3 cellular contexts compared by ENCODE assay signal in genomic region chr1:244893836-244894235, GRCh38.
TF ChIP-seq lines count a peak whose summit lies in the region.

No MANE protein-coding gene starts in this region.

TF ChIP-seq in GM23338, 12 proteins besides CTCF, POLR2A, EP300 and RAD21 (continues in another document):
- no peak for TF ChIP-seq ZNF114 (CRISPR knock-in tag; IDR thresholded peaks at IDR 0.05)
- TF ChIP-seq, protein P1, sequence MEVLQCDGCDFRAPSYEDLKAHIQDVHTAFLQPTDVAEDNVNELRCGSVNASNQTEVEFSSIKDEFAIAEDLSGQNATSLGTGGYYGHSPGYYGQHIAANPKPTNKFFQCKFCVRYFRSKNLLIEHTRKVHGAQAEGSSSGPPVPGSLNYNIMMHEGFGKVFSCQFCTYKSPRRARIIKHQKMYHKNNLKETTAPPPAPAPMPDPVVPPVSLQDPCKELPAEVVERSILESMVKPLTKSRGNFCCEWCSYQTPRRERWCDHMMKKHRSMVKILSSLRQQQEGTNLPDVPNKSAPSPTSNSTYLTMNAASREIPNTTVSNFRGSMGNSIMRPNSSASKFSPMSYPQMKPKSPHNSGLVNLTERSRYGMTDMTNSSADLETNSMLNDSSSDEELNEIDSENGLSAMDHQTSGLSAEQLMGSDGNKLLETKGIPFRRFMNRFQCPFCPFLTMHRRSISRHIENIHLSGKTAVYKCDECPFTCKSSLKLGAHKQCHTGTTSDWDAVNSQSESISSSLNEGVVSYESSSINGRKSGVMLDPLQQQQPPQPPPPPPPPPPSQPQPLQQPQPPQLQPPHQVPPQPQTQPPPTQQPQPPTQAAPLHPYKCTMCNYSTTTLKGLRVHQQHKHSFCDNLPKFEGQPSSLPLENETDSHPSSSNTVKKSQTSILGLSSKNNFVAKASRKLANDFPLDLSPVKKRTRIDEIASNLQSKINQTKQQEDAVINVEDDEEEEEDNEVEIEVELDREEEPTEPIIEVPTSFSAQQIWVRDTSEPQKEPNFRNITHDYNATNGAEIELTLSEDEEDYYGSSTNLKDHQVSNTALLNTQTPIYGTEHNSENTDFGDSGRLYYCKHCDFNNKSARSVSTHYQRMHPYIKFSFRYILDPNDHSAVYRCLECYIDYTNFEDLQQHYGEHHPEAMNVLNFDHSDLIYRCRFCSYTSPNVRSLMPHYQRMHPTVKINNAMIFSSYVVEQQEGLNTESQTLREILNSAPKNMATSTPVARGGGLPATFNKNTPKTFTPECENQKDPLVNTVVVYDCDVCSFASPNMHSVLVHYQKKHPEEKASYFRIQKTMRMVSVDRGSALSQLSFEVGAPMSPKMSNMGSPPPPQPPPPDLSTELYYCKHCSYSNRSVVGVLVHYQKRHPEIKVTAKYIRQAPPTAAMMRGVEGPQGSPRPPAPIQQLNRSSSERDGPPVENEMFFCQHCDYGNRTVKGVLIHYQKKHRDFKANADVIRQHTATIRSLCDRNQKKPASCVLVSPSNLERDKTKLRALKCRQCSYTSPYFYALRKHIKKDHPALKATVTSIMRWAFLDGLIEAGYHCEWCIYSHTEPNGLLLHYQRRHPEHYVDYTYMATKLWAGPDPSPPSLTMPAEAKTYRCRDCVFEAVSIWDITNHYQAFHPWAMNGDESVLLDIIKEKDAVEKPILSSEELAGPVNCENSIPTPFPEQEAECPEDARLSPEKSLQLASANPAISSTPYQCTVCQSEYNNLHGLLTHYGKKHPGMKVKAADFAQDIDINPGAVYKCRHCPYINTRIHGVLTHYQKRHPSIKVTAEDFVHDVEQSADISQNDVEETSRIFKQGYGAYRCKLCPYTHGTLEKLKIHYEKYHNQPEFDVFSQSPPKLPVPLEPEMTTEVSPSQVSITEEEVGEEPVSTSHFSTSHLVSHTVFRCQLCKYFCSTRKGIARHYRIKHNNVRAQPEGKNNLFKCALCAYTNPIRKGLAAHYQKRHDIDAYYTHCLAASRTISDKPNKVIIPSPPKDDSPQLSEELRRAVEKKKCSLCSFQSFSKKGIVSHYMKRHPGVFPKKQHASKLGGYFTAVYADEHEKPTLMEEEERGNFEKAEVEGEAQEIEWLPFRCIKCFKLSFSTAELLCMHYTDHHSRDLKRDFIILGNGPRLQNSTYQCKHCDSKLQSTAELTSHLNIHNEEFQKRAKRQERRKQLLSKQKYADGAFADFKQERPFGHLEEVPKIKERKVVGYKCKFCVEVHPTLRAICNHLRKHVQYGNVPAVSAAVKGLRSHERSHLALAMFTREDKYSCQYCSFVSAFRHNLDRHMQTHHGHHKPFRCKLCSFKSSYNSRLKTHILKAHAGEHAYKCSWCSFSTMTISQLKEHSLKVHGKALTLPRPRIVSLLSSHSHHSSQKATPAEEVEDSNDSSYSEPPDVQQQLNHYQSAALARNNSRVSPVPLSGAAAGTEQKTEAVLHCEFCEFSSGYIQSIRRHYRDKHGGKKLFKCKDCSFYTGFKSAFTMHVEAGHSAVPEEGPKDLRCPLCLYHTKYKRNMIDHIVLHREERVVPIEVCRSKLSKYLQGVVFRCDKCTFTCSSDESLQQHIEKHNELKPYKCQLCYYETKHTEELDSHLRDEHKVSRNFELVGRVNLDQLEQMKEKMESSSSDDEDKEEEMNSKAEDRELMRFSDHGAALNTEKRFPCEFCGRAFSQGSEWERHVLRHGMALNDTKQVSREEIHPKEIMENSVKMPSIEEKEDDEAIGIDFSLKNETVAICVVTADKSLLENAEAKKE (CRISPR knock-in tag; IDR thresholded peaks at IDR 0.05): no peak
- TF ChIP-seq EZH2 (IDR thresholded peaks at IDR 0.05; ENCODE audit: low read depth, unreplicated experiment): no peak
- no peak for TF ChIP-seq ETS1 (IDR thresholded peaks at IDR 0.05)
- TF ChIP-seq NANOG (IDR thresholded peaks at IDR 0.05; ENCODE audit: borderline replicate concordance): no peak

TF ChIP-seq in K562, 482 proteins besides CTCF, POLR2A, EP300 and RAD21:
- TF ChIP-seq NKRF (IDR thresholded peaks at IDR 0.05; ENCODE audit: borderline replicate concordance) (0 out of 2 replicates have a peak, but pooled peaks have one; percentile 37), ATF1 (CRISPR knock-in tag; IDR thresholded peaks at IDR 0.05) (no peak), ATF1 (tag; IDR thresholded peaks at IDR 0.05) (peak; percentile 39; the same call in 1 of the 2 replicates), NFE2 (IDR thresholded peaks at IDR 0.05; ENCODE audit: low read depth) (no peak), CUX1 (CRISPR knock-in tag; IDR thresholded peaks at IDR 0.05) (no peak), CREM (IDR thresholded peaks at IDR 0.05; ENCODE audit: low read depth) (peak; percentile 75), CREB1 (IDR thresholded peaks at IDR 0.05) (peak; percentile 42; the same call in 1 of the 2 replicates), CREB1 (CRISPR knock-in tag; IDR thresholded peaks at IDR 0.05) (no peak), ZNF586 (CRISPR knock-in tag; conservative IDR thresholded peaks at IDR 0.05) (no peak)
- TF ChIP-seq, protein P2, sequence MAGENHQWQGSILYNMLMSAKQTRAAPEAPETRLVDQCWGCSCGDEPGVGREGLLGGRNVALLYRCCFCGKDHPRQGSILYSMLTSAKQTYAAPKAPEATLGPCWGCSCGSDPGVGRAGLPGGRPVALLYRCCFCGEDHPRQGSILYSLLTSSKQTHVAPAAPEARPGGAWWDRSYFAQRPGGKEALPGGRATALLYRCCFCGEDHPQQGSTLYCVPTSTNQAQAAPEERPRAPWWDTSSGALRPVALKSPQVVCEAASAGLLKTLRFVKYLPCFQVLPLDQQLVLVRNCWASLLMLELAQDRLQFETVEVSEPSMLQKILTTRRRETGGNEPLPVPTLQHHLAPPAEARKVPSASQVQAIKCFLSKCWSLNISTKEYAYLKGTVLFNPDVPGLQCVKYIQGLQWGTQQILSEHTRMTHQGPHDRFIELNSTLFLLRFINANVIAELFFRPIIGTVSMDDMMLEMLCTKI (IDR thresholded peaks at IDR 0.05; ENCODE audit: partially characterized antibody): no peak
TF ChIP-seq in K562: peak in this region for 4.

TF ChIP-seq in HepG2, 621 proteins besides CTCF, POLR2A, EP300 and RAD21:
- no peak for TF ChIP-seq ZNF839 (CRISPR knock-in tag; IDR thresholded peaks at IDR 0.05; ENCODE audit: borderline replicate concordance)
- no peak for TF ChIP-seq MEIS2 (CRISPR knock-in tag; IDR thresholded peaks at IDR 0.05)
- no peak for TF ChIP-seq GLI4 (CRISPR knock-in tag; IDR thresholded peaks at IDR 0.05; ENCODE audit: borderline replicate concordance)
- no peak for TF ChIP-seq AKAP8 (CRISPR knock-in tag; IDR thresholded peaks at IDR 0.05)
TF ChIP-seq in HepG2: peak in this region for 0.
